ENCODE assay signal across 1 cellular context in the genomic region with DNA sequence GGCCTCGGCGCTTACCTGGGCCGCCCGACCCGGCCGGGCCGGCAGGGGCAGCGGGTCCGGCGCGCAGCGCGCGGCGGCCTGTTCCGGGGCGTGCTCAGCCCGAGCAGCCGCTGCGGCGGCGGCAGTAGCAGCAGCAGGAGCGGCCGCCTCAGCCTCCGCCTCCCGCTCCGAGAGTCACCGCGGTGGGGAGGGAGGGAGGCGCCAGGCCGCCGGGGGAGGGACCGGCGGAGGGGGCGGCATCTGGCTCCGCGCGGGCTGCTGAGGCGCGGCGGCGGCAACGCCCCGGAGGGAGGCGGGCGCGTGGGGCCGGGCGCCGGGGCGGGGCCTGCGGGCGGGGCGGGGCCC.
TF ChIP-seq lines count a peak whose summit lies in the region.

A gene with protein sequence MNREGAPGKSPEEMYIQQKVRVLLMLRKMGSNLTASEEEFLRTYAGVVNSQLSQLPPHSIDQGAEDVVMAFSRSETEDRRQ (minus strand): TSS at position 190 of the 345 bp plus-strand sequence. CDS start 38,205 bp downstream, outside the sequence.

TF ChIP-seq in K562, 482 proteins besides CTCF, POLR2A, EP300 and RAD21 (continued from another document and continues in another):
- TF ChIP-seq, protein P1, sequence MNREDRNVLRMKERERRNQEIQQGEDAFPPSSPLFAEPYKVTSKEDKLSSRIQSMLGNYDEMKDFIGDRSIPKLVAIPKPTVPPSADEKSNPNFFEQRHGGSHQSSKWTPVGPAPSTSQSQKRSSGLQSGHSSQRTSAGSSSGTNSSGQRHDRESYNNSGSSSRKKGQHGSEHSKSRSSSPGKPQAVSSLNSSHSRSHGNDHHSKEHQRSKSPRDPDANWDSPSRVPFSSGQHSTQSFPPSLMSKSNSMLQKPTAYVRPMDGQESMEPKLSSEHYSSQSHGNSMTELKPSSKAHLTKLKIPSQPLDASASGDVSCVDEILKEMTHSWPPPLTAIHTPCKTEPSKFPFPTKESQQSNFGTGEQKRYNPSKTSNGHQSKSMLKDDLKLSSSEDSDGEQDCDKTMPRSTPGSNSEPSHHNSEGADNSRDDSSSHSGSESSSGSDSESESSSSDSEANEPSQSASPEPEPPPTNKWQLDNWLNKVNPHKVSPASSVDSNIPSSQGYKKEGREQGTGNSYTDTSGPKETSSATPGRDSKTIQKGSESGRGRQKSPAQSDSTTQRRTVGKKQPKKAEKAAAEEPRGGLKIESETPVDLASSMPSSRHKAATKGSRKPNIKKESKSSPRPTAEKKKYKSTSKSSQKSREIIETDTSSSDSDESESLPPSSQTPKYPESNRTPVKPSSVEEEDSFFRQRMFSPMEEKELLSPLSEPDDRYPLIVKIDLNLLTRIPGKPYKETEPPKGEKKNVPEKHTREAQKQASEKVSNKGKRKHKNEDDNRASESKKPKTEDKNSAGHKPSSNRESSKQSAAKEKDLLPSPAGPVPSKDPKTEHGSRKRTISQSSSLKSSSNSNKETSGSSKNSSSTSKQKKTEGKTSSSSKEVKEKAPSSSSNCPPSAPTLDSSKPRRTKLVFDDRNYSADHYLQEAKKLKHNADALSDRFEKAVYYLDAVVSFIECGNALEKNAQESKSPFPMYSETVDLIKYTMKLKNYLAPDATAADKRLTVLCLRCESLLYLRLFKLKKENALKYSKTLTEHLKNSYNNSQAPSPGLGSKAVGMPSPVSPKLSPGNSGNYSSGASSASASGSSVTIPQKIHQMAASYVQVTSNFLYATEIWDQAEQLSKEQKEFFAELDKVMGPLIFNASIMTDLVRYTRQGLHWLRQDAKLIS (CRISPR knock-in tag; IDR thresholded peaks at IDR 0.05) = no peak
- TF ChIP-seq SMC3 (conservative IDR thresholded peaks at IDR 0.05; ENCODE audit: insufficient read depth, low read depth, low read length) (no peak), YY1 (IDR thresholded peaks at IDR 0.05; ENCODE audit: borderline replicate concordance in 1 of 3, control insufficient read depth in 1 of 3, extremely low read depth in 1 of 3, insufficient read depth in 3 of 3, insufficient read length in 1 of 3, insufficient replicate concordance in 2 of 3, low read depth in 1 of 3, low read length in 2 of 3) (peak in 2 of 3 experiments; percentile 36 to 43), CTBP1 (IDR thresholded peaks at IDR 0.05; ENCODE audit: borderline replicate concordance) (peak; percentile 56; the same call in 1 of the 2 replicates), STAG1 (CRISPR knock-in tag; IDR thresholded peaks at IDR 0.05; ENCODE audit: borderline replicate concordance) (no peak), PCBP2 (IDR thresholded peaks at IDR 0.05; ENCODE audit: low read depth, low read length, poor library complexity, severe bottlenecking) (no peak), PCBP1 (IDR thresholded peaks at IDR 0.05; ENCODE audit: low read depth, low read length, poor library complexity, severe bottlenecking) (peak; percentile 58), KLF1 (tag; IDR thresholded peaks at IDR 0.05) (no peak), TRIM28 (IDR thresholded peaks at IDR 0.05) (no peak), CEBPB (tag; IDR thresholded peaks at IDR 0.05) (no peak), MYNN (IDR thresholded peaks at IDR 0.05) (no peak), MYNN (CRISPR knock-in tag; IDR thresholded peaks at IDR 0.05) (no peak), NONO (IDR thresholded peaks at IDR 0.05; ENCODE audit: low read depth in 2 of 2, low read length in 1 of 2) (peak in 1 of 2 experiments; percentile 69; a peak in 1 of 4 replicates), ETV6 (IDR thresholded peaks at IDR 0.05; ENCODE audit: borderline replicate concordance in 1 of 2, low read depth in 2 of 2, low read length in 1 of 2) (no peak), ETV6 (CRISPR knock-in tag; IDR thresholded peaks at IDR 0.05; ENCODE audit: borderline replicate concordance) (no peak), ZNF316 (IDR thresholded peaks at IDR 0.05) (no peak), BHLHE40 (IDR thresholded peaks at IDR 0.05; ENCODE audit: low read length) (0 out of 2 replicates have a peak, but pooled peaks have one; percentile 9), PURB (CRISPR knock-in tag; IDR thresholded peaks at IDR 0.05; ENCODE audit: low read depth) (no peak), TAF7 (tag; IDR thresholded peaks at IDR 0.05) (no peak), SRF (CRISPR knock-in tag; IDR thresholded peaks at IDR 0.05) (no peak), RBBP5 (IDR thresholded peaks at IDR 0.05; ENCODE audit: borderline replicate concordance, insufficient read depth, low read length, poor library complexity, severe bottlenecking) (peak; percentile 64), CCNT2 (IDR thresholded peaks at IDR 0.05; ENCODE audit: borderline replicate concordance, extremely low read depth, insufficient read length, low read depth, low read length) (peak; percentile 65), NELFE (IDR thresholded peaks at IDR 0.05; ENCODE audit: insufficient read depth, insufficient read length) (no peak), HOXB6 (CRISPR knock-in tag; IDR thresholded peaks at IDR 0.05; ENCODE audit: borderline replicate concordance) (no peak)
- TF ChIP-seq, protein P2, sequence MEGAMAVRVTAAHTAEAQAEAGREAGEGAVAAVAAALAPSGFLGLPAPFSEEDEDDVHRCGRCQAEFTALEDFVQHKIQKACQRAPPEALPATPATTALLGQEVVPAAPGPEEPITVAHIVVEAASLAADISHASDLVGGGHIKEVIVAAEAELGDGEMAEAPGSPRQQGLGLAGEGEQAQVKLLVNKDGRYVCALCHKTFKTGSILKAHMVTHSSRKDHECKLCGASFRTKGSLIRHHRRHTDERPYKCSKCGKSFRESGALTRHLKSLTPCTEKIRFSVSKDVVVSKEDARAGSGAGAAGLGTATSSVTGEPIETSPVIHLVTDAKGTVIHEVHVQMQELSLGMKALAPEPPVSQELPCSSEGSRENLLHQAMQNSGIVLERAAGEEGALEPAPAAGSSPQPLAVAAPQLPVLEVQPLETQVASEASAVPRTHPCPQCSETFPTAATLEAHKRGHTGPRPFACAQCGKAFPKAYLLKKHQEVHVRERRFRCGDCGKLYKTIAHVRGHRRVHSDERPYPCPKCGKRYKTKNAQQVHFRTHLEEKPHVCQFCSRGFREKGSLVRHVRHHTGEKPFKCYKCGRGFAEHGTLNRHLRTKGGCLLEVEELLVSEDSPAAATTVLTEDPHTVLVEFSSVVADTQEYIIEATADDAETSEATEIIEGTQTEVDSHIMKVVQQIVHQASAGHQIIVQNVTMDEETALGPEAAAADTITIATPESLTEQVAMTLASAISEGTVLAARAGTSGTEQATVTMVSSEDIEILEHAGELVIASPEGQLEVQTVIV (CRISPR knock-in tag; IDR thresholded peaks at IDR 0.05; ENCODE audit: borderline replicate concordance) = no peak
- TF ChIP-seq, protein P3, sequence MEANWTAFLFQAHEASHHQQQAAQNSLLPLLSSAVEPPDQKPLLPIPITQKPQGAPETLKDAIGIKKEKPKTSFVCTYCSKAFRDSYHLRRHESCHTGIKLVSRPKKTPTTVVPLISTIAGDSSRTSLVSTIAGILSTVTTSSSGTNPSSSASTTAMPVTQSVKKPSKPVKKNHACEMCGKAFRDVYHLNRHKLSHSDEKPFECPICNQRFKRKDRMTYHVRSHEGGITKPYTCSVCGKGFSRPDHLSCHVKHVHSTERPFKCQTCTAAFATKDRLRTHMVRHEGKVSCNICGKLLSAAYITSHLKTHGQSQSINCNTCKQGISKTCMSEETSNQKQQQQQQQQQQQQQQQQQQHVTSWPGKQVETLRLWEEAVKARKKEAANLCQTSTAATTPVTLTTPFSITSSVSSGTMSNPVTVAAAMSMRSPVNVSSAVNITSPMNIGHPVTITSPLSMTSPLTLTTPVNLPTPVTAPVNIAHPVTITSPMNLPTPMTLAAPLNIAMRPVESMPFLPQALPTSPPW (CRISPR knock-in tag; IDR thresholded peaks at IDR 0.05) = peak; percentile 91; the same call in 1 of the 2 replicates
- TF ChIP-seq, protein P4, sequence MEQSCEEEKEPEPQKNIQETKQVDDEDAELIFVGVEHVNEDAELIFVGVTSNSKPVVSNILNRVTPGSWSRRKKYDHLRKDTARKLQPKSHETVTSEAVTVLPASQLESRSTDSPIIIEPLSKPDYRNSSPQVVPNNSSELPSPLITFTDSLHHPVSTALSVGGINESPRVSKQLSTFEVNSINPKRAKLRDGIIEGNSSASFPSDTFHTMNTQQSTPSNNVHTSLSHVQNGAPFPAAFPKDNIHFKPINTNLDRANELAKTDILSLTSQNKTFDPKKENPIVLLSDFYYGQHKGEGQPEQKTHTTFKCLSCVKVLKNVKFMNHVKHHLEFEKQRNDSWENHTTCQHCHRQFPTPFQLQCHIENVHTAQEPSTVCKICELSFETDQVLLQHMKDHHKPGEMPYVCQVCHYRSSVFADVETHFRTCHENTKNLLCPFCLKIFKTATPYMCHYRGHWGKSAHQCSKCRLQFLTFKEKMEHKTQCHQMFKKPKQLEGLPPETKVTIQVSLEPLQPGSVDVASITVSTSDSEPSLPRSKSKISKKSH (CRISPR knock-in tag; IDR thresholded peaks at IDR 0.05) = no peak
- TF ChIP-seq, protein P5, sequence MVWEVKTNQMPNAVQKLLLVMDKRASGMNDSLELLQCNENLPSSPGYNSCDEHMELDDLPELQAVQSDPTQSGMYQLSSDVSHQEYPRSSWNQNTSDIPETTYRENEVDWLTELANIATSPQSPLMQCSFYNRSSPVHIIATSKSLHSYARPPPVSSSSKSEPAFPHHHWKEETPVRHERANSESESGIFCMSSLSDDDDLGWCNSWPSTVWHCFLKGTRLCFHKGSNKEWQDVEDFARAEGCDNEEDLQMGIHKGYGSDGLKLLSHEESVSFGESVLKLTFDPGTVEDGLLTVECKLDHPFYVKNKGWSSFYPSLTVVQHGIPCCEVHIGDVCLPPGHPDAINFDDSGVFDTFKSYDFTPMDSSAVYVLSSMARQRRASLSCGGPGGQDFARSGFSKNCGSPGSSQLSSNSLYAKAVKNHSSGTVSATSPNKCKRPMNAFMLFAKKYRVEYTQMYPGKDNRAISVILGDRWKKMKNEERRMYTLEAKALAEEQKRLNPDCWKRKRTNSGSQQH (CRISPR knock-in tag; IDR thresholded peaks at IDR 0.05) = no peak
- TF ChIP-seq, protein P6, sequence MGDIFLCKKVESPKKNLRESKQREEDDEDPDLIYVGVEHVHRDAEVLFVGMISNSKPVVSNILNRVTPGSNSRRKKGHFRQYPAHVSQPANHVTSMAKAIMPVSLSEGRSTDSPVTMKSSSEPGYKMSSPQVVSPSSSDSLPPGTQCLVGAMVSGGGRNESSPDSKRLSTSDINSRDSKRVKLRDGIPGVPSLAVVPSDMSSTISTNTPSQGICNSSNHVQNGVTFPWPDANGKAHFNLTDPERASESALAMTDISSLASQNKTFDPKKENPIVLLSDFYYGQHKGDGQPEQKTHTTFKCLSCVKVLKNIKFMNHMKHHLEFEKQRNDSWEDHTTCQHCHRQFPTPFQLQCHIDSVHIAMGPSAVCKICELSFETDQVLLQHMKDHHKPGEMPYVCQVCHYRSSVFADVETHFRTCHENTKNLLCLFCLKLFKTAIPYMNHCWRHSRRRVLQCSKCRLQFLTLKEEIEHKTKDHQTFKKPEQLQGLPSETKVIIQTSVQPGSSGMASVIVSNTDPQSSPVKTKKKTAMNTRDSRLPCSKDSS (IDR thresholded peaks at IDR 0.05; ENCODE audit: low read depth, partially characterized antibody) = no peak
- TF ChIP-seq, protein P7, sequence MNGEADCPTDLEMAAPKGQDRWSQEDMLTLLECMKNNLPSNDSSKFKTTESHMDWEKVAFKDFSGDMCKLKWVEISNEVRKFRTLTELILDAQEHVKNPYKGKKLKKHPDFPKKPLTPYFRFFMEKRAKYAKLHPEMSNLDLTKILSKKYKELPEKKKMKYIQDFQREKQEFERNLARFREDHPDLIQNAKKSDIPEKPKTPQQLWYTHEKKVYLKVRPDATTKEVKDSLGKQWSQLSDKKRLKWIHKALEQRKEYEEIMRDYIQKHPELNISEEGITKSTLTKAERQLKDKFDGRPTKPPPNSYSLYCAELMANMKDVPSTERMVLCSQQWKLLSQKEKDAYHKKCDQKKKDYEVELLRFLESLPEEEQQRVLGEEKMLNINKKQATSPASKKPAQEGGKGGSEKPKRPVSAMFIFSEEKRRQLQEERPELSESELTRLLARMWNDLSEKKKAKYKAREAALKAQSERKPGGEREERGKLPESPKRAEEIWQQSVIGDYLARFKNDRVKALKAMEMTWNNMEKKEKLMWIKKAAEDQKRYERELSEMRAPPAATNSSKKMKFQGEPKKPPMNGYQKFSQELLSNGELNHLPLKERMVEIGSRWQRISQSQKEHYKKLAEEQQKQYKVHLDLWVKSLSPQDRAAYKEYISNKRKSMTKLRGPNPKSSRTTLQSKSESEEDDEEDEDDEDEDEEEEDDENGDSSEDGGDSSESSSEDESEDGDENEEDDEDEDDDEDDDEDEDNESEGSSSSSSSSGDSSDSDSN (IDR thresholded peaks at IDR 0.05; ENCODE audit: borderline replicate concordance in 1 of 2, low read depth in 2 of 2, low read length in 2 of 2) = peak; percentile 75 to 95; a peak in 2 of 4 replicates
- TF ChIP-seq, protein P8, sequence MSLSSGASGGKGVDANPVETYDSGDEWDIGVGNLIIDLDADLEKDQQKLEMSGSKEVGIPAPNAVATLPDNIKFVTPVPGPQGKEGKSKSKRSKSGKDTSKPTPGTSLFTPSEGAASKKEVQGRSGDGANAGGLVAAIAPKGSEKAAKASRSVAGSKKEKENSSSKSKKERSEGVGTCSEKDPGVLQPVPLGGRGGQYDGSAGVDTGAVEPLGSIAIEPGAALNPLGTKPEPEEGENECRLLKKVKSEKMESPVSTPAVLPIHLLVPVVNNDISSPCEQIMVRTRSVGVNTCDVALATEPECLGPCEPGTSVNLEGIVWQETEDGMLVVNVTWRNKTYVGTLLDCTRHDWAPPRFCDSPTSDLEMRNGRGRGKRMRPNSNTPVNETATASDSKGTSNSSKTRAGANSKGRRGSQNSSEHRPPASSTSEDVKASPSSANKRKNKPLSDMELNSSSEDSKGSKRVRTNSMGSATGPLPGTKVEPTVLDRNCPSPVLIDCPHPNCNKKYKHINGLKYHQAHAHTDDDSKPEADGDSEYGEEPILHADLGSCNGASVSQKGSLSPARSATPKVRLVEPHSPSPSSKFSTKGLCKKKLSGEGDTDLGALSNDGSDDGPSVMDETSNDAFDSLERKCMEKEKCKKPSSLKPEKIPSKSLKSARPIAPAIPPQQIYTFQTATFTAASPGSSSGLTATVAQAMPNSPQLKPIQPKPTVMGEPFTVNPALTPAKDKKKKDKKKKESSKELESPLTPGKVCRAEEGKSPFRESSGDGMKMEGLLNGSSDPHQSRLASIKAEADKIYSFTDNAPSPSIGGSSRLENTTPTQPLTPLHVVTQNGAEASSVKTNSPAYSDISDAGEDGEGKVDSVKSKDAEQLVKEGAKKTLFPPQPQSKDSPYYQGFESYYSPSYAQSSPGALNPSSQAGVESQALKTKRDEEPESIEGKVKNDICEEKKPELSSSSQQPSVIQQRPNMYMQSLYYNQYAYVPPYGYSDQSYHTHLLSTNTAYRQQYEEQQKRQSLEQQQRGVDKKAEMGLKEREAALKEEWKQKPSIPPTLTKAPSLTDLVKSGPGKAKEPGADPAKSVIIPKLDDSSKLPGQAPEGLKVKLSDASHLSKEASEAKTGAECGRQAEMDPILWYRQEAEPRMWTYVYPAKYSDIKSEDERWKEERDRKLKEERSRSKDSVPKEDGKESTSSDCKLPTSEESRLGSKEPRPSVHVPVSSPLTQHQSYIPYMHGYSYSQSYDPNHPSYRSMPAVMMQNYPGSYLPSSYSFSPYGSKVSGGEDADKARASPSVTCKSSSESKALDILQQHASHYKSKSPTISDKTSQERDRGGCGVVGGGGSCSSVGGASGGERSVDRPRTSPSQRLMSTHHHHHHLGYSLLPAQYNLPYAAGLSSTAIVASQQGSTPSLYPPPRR (CRISPR knock-in tag; IDR thresholded peaks at IDR 0.05; ENCODE audit: borderline replicate concordance) = no peak
- TF ChIP-seq, protein P9, sequence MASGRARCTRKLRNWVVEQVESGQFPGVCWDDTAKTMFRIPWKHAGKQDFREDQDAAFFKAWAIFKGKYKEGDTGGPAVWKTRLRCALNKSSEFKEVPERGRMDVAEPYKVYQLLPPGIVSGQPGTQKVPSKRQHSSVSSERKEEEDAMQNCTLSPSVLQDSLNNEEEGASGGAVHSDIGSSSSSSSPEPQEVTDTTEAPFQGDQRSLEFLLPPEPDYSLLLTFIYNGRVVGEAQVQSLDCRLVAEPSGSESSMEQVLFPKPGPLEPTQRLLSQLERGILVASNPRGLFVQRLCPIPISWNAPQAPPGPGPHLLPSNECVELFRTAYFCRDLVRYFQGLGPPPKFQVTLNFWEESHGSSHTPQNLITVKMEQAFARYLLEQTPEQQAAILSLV (tag; IDR thresholded peaks at IDR 0.05) = no peak
